Comparison of ENCODE assay signal across 33 cellular contexts in the genomic region with DNA sequence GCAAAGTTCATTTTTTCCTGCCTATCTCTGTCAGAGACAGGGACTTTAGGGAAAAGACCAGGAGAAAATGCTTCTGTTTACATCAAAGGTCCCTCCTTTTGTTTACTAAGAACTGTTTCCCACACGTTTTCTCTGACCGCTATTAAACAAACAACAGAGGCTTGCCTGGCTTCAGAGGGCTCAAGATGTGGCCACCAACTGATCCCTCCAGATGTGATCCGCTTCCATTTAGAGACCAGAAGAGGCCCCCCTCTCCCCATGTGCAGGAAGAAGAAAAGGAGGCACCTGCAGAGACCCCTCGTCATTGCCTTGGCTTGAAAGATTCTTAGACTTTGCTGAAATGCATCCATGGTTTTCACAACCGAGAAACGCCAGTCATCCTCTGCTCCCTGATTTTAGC.
A peak's percentile ranks its signal among the peaks of the same experiment; 100 is the strongest.
DNase-seq lines count a peak whose midpoint lies in the region; ATAC-seq lines count a peak whose summit lies in the region.
"Had no signal": no experiment of that assay in that cellular context is flagged by ENCODE, and none has a peak within 500 bp of the region (broad histone marks: within the 10 kb centered on the region; RNA-seq: fewer than 3 reads in every experiment).

No MANE protein-coding gene starts in this region.

- H3K9ac ChIP-seq in BLaER1 (no peak overlapping the region), mesendoderm (ENCODE audit: low read length) (no peak overlapping the region)
- H3K9ac ChIP-seq: BLaER1 treated with 17β-estradiol and CSF1 and Interleukin-3, amounts not matched to agents 10 nM and 100 nM had no signal

- no peak overlapping the region for H2BK5ac ChIP-seq in mesendoderm (ENCODE audit: low read length)

- no peaks in the 10 kb centered on the region for H3K79me1 ChIP-seq in mesendoderm (ENCODE audit: low read length)

- no peaks in the 10 kb centered on the region for H3K36me3 ChIP-seq in BLaER1
- H3K36me3 ChIP-seq in mesendoderm (ENCODE audit: control insufficient read depth, insufficient read depth, low read length) = no peaks in the 10 kb centered on the region
- H3K36me3 ChIP-seq: BLaER1 treated with 17β-estradiol and CSF1 and Interleukin-3, amounts not matched to agents 10 nM and 100 nM; brain microvascular endothelial cell; ovary; upper lobe of right lung had no signal

- no peaks in the 10 kb centered on the region for H3K36me3 Mint-ChIP-seq in activated CD4-positive, alpha-beta memory T cell treated with anti-CD3 and anti-CD28 coated beads, Interleukin-2, amount 10 ng/mL, durations not matched to agents 7 days and 5 days (ENCODE audit: low read depth)
- H3K36me3 Mint-ChIP-seq: activated naive CD4-positive, alpha-beta T cell treated with anti-CD3 and anti-CD28 coated beads, Interleukin-2, amount 10 ng/mL, durations not matched to agents 7 days and 5 days; naive thymus-derived CD8-positive, alpha-beta T cell had no signal

- WGBS in mesendoderm (ENCODE audit: extremely low coverage, insufficient coverage, low lambda C conversion rate) = no CpG with 5 or more reads among the region's 6 CpGs

- peaks cover 5% of the 10 kb centered on the region for H3K4me1 Mint-ChIP-seq in activated CD4-positive, alpha-beta memory T cell treated with anti-CD3 and anti-CD28 coated beads, Interleukin-2, amount 10 ng/mL, durations not matched to agents 7 days and 5 days
- H3K4me1 Mint-ChIP-seq: activated B cell treated with CpG ODN at 0.5 μM for 24 hours had no signal

- H3K4me2 ChIP-seq in BLaER1 (0 out of 2 replicates have a peak overlapping the region, but pooled peaks have one; percentile 2), mesendoderm (ENCODE audit: low read length) (no peak overlapping the region)

- DNase-seq in DMS79 (lab: John Stamatoyannopoulos, UW) (peak; percentile 58), NCI-H2227 (lab: John Stamatoyannopoulos, UW; ENCODE audit: unreplicated experiment) (peak; percentile 26), mesendoderm (peak; percentile 15)
- DNase-seq in activated CD4-positive, alpha-beta memory T cell treated with anti-CD3 and anti-CD28 coated beads, Interleukin-2, amount 10 ng/mL, durations not matched to agents 7 days and 5 days = no peak
- DNase-seq: activated B cell treated with CpG ODN at 0.5 μM for 24 hours; activated CD4-positive, alpha-beta T cell treated with anti-CD3 and anti-CD28 coated beads, Interleukin-2, amount 50 U/mL, for 1 hour; activated CD8-positive, alpha-beta memory T cell treated with anti-CD3 and anti-CD28 coated beads, Interleukin-2, amount 50 U/mL, for 4 hours; activated naive CD4-positive, alpha-beta T cell treated with anti-CD3 and anti-CD28 coated beads, Interleukin-2, amount 10 ng/mL, durations not matched to agents 7 days and 5 days; brain microvascular endothelial cell; Caco-2; effector CD4-positive, alpha-beta T cell; HFFc6; islet precursor cell; KBM-7; left ventricle myocardium superior; naive thymus-derived CD8-positive, alpha-beta T cell; NCI-H1436; NCI-H2171; NCI-H524; ovary; SHP77; stimulated activated CD4-positive, alpha-beta T cell treated with anti-CD3 and anti-CD28 coated beads, Interleukin-12 subunit alpha, Interleukin-12 subunit beta, amount 100 ng/mL, for 4 hours; stimulated activated CD4-positive, alpha-beta T cell treated with anti-CD3 and anti-CD28 coated beads, Interleukin-4, amount 100 ng/mL, for 1 hour; upper lobe of right lung had no signal

- no peaks in the 10 kb centered on the region for H3K27me3 ChIP-seq in BLaER1
- H3K27me3 ChIP-seq in mesendoderm (ENCODE audit: insufficient read depth, low read length, poor library complexity) = no peaks in the 10 kb centered on the region
- H3K27me3 ChIP-seq: BLaER1 treated with 17β-estradiol and CSF1 and Interleukin-3, amounts not matched to agents 10 nM and 100 nM; brain microvascular endothelial cell; ovary; upper lobe of right lung had no signal

- H3K56ac ChIP-seq in mesendoderm (ENCODE audit: low read length) = no peak overlapping the region

- no peak overlapping the region for H3K23ac ChIP-seq in mesendoderm (ENCODE audit: low read length)

- POLR2A ChIA-PET in activated CD4-positive, alpha-beta memory T cell treated with anti-CD3 and anti-CD28 coated beads, Interleukin-2, amount 10 ng/mL, durations not matched to agents 7 days and 5 days (lab: Charles Lee) = no interaction called here

- H3K4me1 ChIP-seq in BLaER1 = peaks cover 15% of the 10 kb centered on the region; the same call in 1 of the 2 replicates
- no peaks in the 10 kb centered on the region for H3K4me1 ChIP-seq in mesendoderm (ENCODE audit: control insufficient read depth, low read depth, low read length)
- H3K4me1 ChIP-seq: Caco-2, upper lobe of right lung had no signal

- no peak overlapping the region for H2AK5ac ChIP-seq in mesendoderm (ENCODE audit: low read length)

- no peaks in the 10 kb centered on the region for H3K79me2 ChIP-seq in mesendoderm (ENCODE audit: control insufficient read depth, insufficient read depth, low read length)

- no peak overlapping the region for H3K4me3 Mint-ChIP-seq in activated CD4-positive, alpha-beta memory T cell treated with anti-CD3 and anti-CD28 coated beads, Interleukin-2, amount 10 ng/mL, durations not matched to agents 7 days and 5 days
- H3K4me3 Mint-ChIP-seq: activated B cell treated with CpG ODN at 0.5 μM for 24 hours; activated naive CD4-positive, alpha-beta T cell treated with anti-CD3 and anti-CD28 coated beads, Interleukin-2, amount 10 ng/mL, durations not matched to agents 7 days and 5 days; activated T-helper 1 cell treated with anti-CD3 and anti-CD28 coated beads, Interleukin-12 subunit alpha, Interleukin-12 subunit beta, Interleukin-2, Interleukin-4 antibody, amounts not matched to agents 30 ng/mL and 10 ng/mL and 1 ng/mL, durations not matched to agents 14 hours and 24 hours and 36 hours; HFFc6 had no signal

- no peak overlapping the region for H3K27ac Mint-ChIP-seq in activated CD4-positive, alpha-beta memory T cell treated with anti-CD3 and anti-CD28 coated beads, Interleukin-2, amount 10 ng/mL, durations not matched to agents 7 days and 5 days
- H3K27ac Mint-ChIP-seq: activated B cell treated with CpG ODN at 0.5 μM for 24 hours; activated naive CD4-positive, alpha-beta T cell treated with anti-CD3 and anti-CD28 coated beads, Interleukin-2, amount 10 ng/mL, durations not matched to agents 7 days and 5 days; activated T-helper 1 cell treated with anti-CD3 and anti-CD28 coated beads, Interleukin-12 subunit alpha, Interleukin-12 subunit beta, Interleukin-2, Interleukin-4 antibody, amounts not matched to agents 30 ng/mL and 10 ng/mL and 1 ng/mL, durations not matched to agents 14 hours and 24 hours and 36 hours; HFFc6 had no signal

- CTCF ChIA-PET in activated CD4-positive, alpha-beta memory T cell treated with anti-CD3 and anti-CD28 coated beads, Interleukin-2, amount 10 ng/mL, durations not matched to agents 7 days and 5 days (lab: Charles Lee) = no interaction called here

- no peak overlapping the region for H3K4ac ChIP-seq in mesendoderm (ENCODE audit: low read depth, low read length)

- no peak overlapping the region for H3K27ac ChIP-seq in BLaER1
- no peak overlapping the region for H3K27ac ChIP-seq in mesendoderm (ENCODE audit: low read depth, low read length)
- H3K27ac ChIP-seq: BLaER1 treated with 17β-estradiol and CSF1 and Interleukin-3, amounts not matched to agents 10 nM and 100 nM; brain microvascular endothelial cell; epithelial cell of prostate; ovary; upper lobe of right lung had no signal

- H3K4me3 ChIP-seq in BLaER1 (no peak overlapping the region), mesendoderm (ENCODE audit: low read length) (no peak overlapping the region)
- H3K4me3 ChIP-seq: BLaER1 treated with 17β-estradiol and CSF1 and Interleukin-3, amounts not matched to agents 10 nM and 100 nM; GM12878; ovary; upper lobe of right lung had no signal

- no peaks in the 10 kb centered on the region for H3K27me3 Mint-ChIP-seq in activated CD4-positive, alpha-beta memory T cell treated with anti-CD3 and anti-CD28 coated beads, Interleukin-2, amount 10 ng/mL, durations not matched to agents 7 days and 5 days
- H3K27me3 Mint-ChIP-seq: activated B cell treated with CpG ODN at 0.5 μM for 24 hours; activated naive CD4-positive, alpha-beta T cell treated with anti-CD3 and anti-CD28 coated beads, Interleukin-2, amount 10 ng/mL, durations not matched to agents 7 days and 5 days; naive thymus-derived CD8-positive, alpha-beta T cell had no signal

- H2BK15ac ChIP-seq in mesendoderm (replicated peaks; ENCODE audit: low read depth) = no peak overlapping the region

- H2BK120ac ChIP-seq in mesendoderm (ENCODE audit: low read depth, low read length) = no peak overlapping the region

- H4K8ac ChIP-seq in mesendoderm (ENCODE audit: low read depth, low read length) = no peak overlapping the region

- H3K9me3 ChIP-seq in BLaER1 = no peaks in the 10 kb centered on the region
- H3K9me3 ChIP-seq: BLaER1 treated with 17β-estradiol and CSF1 and Interleukin-3, amounts not matched to agents 10 nM and 100 nM; Caco-2; ovary; upper lobe of right lung had no signal

- no peaks in the 10 kb centered on the region for H3K9me3 Mint-ChIP-seq in activated CD4-positive, alpha-beta memory T cell treated with anti-CD3 and anti-CD28 coated beads, Interleukin-2, amount 10 ng/mL, durations not matched to agents 7 days and 5 days
- H3K9me3 Mint-ChIP-seq: activated B cell treated with CpG ODN at 0.5 μM for 24 hours; activated naive CD4-positive, alpha-beta T cell treated with anti-CD3 and anti-CD28 coated beads, Interleukin-2, amount 10 ng/mL, durations not matched to agents 7 days and 5 days; activated T-helper 1 cell treated with anti-CD3 and anti-CD28 coated beads, Interleukin-12 subunit alpha, Interleukin-12 subunit beta, Interleukin-2, Interleukin-4 antibody, amounts not matched to agents 30 ng/mL and 10 ng/mL and 1 ng/mL, durations not matched to agents 14 hours and 24 hours and 36 hours; HFFc6; naive thymus-derived CD8-positive, alpha-beta T cell had no signal

- H4K20me1 ChIP-seq in BLaER1 = peaks cover 37% of the 10 kb centered on the region; the same call in 1 of the 2 replicates

- no peak overlapping the region for H3K18ac ChIP-seq in mesendoderm (ENCODE audit: low read length)

- ATAC-seq in HG03025 (IDR thresholded peaks at IDR 0.05; ENCODE audit: low FRiP score, unreplicated experiment) (no peak), HG03039 (IDR thresholded peaks at IDR 0.05; ENCODE audit: unreplicated experiment) (no peak), HG03095 (IDR thresholded peaks at IDR 0.05; ENCODE audit: unreplicated experiment) (no peak)
- ATAC-seq: GM12878, Panc1 had no signal

- no peak overlapping the region for H4K5ac ChIP-seq in mesendoderm (ENCODE audit: low read length)
